Comparison of ENCODE assay signal across 20 cellular contexts in the genomic region with DNA sequence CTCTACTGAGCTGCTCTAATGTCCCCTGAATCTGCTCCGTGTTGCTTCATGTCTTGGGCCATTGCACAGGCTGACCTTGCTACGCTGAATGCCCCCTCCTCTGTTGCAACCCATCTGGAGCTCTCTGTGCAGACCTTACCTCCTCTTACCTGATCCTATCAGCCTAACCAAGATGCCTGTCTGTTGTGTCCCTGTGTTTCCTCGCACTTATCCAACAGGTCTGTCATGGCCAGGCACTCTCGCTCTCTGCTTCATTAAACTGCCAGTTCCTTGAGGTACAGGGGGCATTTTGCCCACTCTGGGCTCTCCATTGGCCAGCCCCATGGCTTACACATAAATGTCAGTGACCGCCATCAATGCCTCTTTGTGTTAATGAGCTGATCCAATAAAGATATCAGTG.
"Had no signal": no experiment of that assay in that cellular context is flagged by ENCODE, and none has a peak within 500 bp of the region (broad histone marks: within the 10 kb centered on the region; RNA-seq: fewer than 3 reads in every experiment).

No MANE protein-coding gene starts in this region.

- H3K4me1 ChIP-seq: esophagus squamous epithelium, gastrocnemius medialis, heart left ventricle, left ventricle myocardium inferior, lower lobe of right lung had no signal

- H3K9me3 ChIP-seq: esophagus squamous epithelium, gastrocnemius medialis, lower lobe of right lung had no signal

- H2AFZ ChIP-seq: hepatocyte had no signal

- H3K27ac Mint-ChIP-seq: dendritic cell treated with granulocyte-macrophage colony-stimulating factor and Interleukin-4, amounts not matched to agents 40 ng/mL and 50 ng/mL, for 4 days; effector memory CD8-positive, alpha-beta T cell; endodermal cell; naive thymus-derived CD4-positive, alpha-beta T cell had no signal

- H3K27ac ChIP-seq: epithelial cell of prostate, esophagus squamous epithelium, gastrocnemius medialis, heart left ventricle, hepatocyte, left ventricle myocardium inferior, lower lobe of right lung had no signal

- H3K4me3 ChIP-seq: esophagus squamous epithelium, gastrocnemius medialis, heart left ventricle, hepatocyte, left ventricle myocardium inferior, lower lobe of right lung had no signal

- H3K27me3 ChIP-seq: esophagus squamous epithelium, gastrocnemius medialis, heart left ventricle, hepatocyte had no signal

- DNase-seq: cortex of kidney; effector CD8-positive, alpha-beta T cell; effector memory CD8-positive, alpha-beta T cell; endodermal cell; erythroblast; esophagus squamous epithelium; foreskin fibroblast; foreskin melanocyte; gastrocnemius medialis; glutamatergic neuron; heart left ventricle; left cardiac atrium; left ventricle myocardium inferior; lower lobe of right lung; mesenchymal stem cell; midbrain; naive thymus-derived CD4-positive, alpha-beta T cell had no signal

- H3K4me2 ChIP-seq: hepatocyte had no signal

- H3K9me3 Mint-ChIP-seq: endodermal cell had no signal

- H3K36me3 ChIP-seq: esophagus squamous epithelium, gastrocnemius medialis, heart left ventricle, left ventricle myocardium inferior, lower lobe of right lung had no signal

- H3K4me1 Mint-ChIP-seq: naive thymus-derived CD4-positive, alpha-beta T cell had no signal

- H3K27me3 Mint-ChIP-seq: dendritic cell treated with granulocyte-macrophage colony-stimulating factor and Interleukin-4, amounts not matched to agents 40 ng/mL and 50 ng/mL, for 4 days had no signal

- H3K36me3 Mint-ChIP-seq: naive thymus-derived CD4-positive, alpha-beta T cell had no signal

- H3K4me3 Mint-ChIP-seq: dendritic cell treated with granulocyte-macrophage colony-stimulating factor and Interleukin-4, amounts not matched to agents 40 ng/mL and 50 ng/mL, for 4 days; effector memory CD8-positive, alpha-beta T cell; endodermal cell; naive thymus-derived CD4-positive, alpha-beta T cell had no signal
